In the genomic region with DNA sequence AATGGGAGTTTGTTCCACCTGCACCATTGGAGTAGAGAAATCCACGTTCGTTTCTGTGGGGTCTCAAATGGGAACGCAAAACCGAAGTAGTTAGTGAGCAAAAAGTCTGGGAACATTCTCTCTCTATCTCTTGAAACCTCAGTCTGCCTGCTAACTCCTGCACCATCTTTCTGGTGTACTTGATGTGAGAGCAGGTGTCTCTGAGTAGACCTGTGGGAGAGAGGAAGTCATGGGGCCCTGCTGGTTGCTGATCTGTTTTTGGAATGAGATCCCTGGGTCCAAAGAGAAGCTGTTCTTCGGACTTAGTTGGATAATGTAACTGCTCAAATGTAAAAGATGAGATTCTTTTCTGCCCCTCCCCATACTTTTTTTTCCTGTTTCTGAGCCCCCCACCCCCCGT, we compare ENCODE assay signal across 20 cellular contexts.
"Had no signal": no experiment of that assay in that cellular context is flagged by ENCODE, and none has a peak within 500 bp of the region (broad histone marks: within the 10 kb centered on the region; RNA-seq: fewer than 3 reads in every experiment).

No MANE protein-coding gene starts in this region.

- H3K9me3 ChIP-seq: body of pancreas, heart right ventricle, right lobe of liver, thoracic aorta had no signal

- ATAC-seq: activated CD4-positive, CD25-positive, alpha-beta regulatory T cell treated with anti-CD3 and anti-CD28 coated beads, Interleukin-2, amount 50 U/mL, for 24 hours; body of pancreas; stimulated activated naive B cell treated with anti-CD40 and anti-IgM and Interleukin-4, amounts not matched to agents 10 μg/mL and 1 μg/mL and 100 μg/mL, for 72 hours had no signal

- H3K27me3 Mint-ChIP-seq: activated CD4-positive, alpha-beta memory T cell treated with anti-CD3 and anti-CD28 coated beads, Interleukin-2, amount 10 ng/mL, durations not matched to agents 7 days and 5 days; activated CD4-positive, alpha-beta T cell treated with anti-CD3 and anti-CD28 coated beads, Interleukin-2, amount 10 ng/mL, durations not matched to agents 24 days and 14 days; activated naive CD4-positive, alpha-beta T cell treated with anti-CD3 and anti-CD28 coated beads, Interleukin-2, amount 50 U/mL, for 24 hours; stimulated activated naive B cell treated with anti-CD40 and anti-IgM and Interleukin-4, amounts not matched to agents 10 μg/mL and 1 μg/mL and 100 μg/mL, for 72 hours; type B pancreatic cell had no signal

- H3K9me3 Mint-ChIP-seq: activated CD4-positive, alpha-beta memory T cell treated with anti-CD3 and anti-CD28 coated beads, Interleukin-2, amount 10 ng/mL, durations not matched to agents 7 days and 5 days; activated CD4-positive, alpha-beta T cell treated with anti-CD3 and anti-CD28 coated beads, Interleukin-2, amount 10 ng/mL, durations not matched to agents 24 days and 14 days; activated naive CD4-positive, alpha-beta T cell treated with anti-CD3 and anti-CD28 coated beads, Interleukin-2, amount 50 U/mL, for 24 hours; activated T-helper 1 cell treated with anti-CD3 and anti-CD28 coated beads, Interleukin-12 subunit alpha, Interleukin-12 subunit beta, Interleukin-2, Interleukin-4 antibody, amounts not matched to agents 30 ng/mL and 10 ng/mL and 1 ng/mL, durations not matched to agents 14 hours and 24 hours and 36 hours; nephron progenitor cell; stimulated activated naive B cell treated with anti-CD40 and anti-IgM and Interleukin-4, amounts not matched to agents 10 μg/mL and 1 μg/mL and 100 μg/mL, for 72 hours; T-helper 2 cell treated with Interferon-gamma antibody and Interleukin-4, amounts not matched to agents 5 μg/mL and 100 μg/mL, for 36 hours; type B pancreatic cell had no signal

- H3K4me1 ChIP-seq: right lobe of liver had no signal

- H3K27ac ChIP-seq: cardiac muscle cell, epithelial cell of prostate, right lobe of liver, thoracic aorta had no signal

- H3K4me3 ChIP-seq: body of pancreas, cardiac muscle cell, right lobe of liver, skin epidermis, thoracic aorta had no signal

- DNase-seq: activated CD4-positive, alpha-beta memory T cell treated with anti-CD3 and anti-CD28 coated beads, Interleukin-2, amount 10 ng/mL, durations not matched to agents 7 days and 5 days; activated CD4-positive, alpha-beta T cell treated with anti-CD3 and anti-CD28 coated beads, Interleukin-2, amount 10 ng/mL, durations not matched to agents 24 days and 14 days; activated gamma-delta T cell treated with Interleukin-2 at 50 U/mL for 16 hours; cortex of kidney; heart right ventricle; islet precursor cell; left cardiac atrium; nephron progenitor cell; stimulated activated naive B cell treated with anti-CD40 and anti-IgM and Interleukin-4, amounts not matched to agents 10 μg/mL and 1 μg/mL and 100 μg/mL, for 72 hours had no signal

- H3K27me3 ChIP-seq: body of pancreas, cardiac muscle cell, heart right ventricle, right lobe of liver had no signal

- H3K4me1 Mint-ChIP-seq: nephron progenitor cell had no signal

- H3K4me3 Mint-ChIP-seq: activated CD4-positive, alpha-beta memory T cell treated with anti-CD3 and anti-CD28 coated beads, Interleukin-2, amount 10 ng/mL, durations not matched to agents 7 days and 5 days; activated CD4-positive, alpha-beta T cell treated with anti-CD3 and anti-CD28 coated beads, Interleukin-2, amount 10 ng/mL, durations not matched to agents 24 days and 14 days; activated naive CD4-positive, alpha-beta T cell treated with anti-CD3 and anti-CD28 coated beads, Interleukin-2, amount 50 U/mL, for 24 hours; activated T-helper 1 cell treated with anti-CD3 and anti-CD28 coated beads, Interleukin-12 subunit alpha, Interleukin-12 subunit beta, Interleukin-2, Interleukin-4 antibody, amounts not matched to agents 30 ng/mL and 10 ng/mL and 1 ng/mL, durations not matched to agents 14 hours and 24 hours and 36 hours; nephron progenitor cell; stimulated activated naive B cell treated with anti-CD40 and anti-IgM and Interleukin-4, amounts not matched to agents 10 μg/mL and 1 μg/mL and 100 μg/mL, for 72 hours; T-helper 2 cell treated with Interferon-gamma antibody and Interleukin-4, amounts not matched to agents 5 μg/mL and 100 μg/mL, for 36 hours; type B pancreatic cell had no signal

- H3K27ac Mint-ChIP-seq: activated CD4-positive, alpha-beta memory T cell treated with anti-CD3 and anti-CD28 coated beads, Interleukin-2, amount 10 ng/mL, durations not matched to agents 7 days and 5 days; activated CD4-positive, alpha-beta T cell treated with anti-CD3 and anti-CD28 coated beads, Interleukin-2, amount 10 ng/mL, durations not matched to agents 24 days and 14 days; activated naive CD4-positive, alpha-beta T cell treated with anti-CD3 and anti-CD28 coated beads, Interleukin-2, amount 50 U/mL, for 24 hours; activated T-helper 1 cell treated with anti-CD3 and anti-CD28 coated beads, Interleukin-12 subunit alpha, Interleukin-12 subunit beta, Interleukin-2, Interleukin-4 antibody, amounts not matched to agents 30 ng/mL and 10 ng/mL and 1 ng/mL, durations not matched to agents 14 hours and 24 hours and 36 hours; T-helper 2 cell treated with Interferon-gamma antibody and Interleukin-4, amounts not matched to agents 5 μg/mL and 100 μg/mL, for 36 hours; type B pancreatic cell had no signal
